In genomic region chr2:15142069-15142689, GRCh38 we compare ENCODE assay signal across 8 cellular contexts.
DNase-seq lines count a peak whose midpoint lies in the region; ATAC-seq lines count a peak whose summit lies in the region.

No MANE protein-coding gene starts in this region.

- no peak overlapping the region for H3K4me3 ChIP-seq in CD4-positive, alpha-beta memory T cell (ENCODE audit: low read length in 2 of 2)

- H3K27ac ChIP-seq in CD4-positive, alpha-beta memory T cell (ENCODE audit: low read depth, low read length) = peak overlapping the region; percentile 16

- POLR2A ChIA-PET in CD4-positive, alpha-beta memory T cell (lab: Charles Lee; ENCODE audit: partially characterized antibody) = interaction anchor here (1.2 kb wide), 1 partner anchor 450 kb away, joined by 3 read pairs; no protein-coding TSS in a partner anchor

- peak; percentile 65 to 83 (median 80) for DNase-seq in CD4-positive, alpha-beta memory T cell
- DNase-seq in UCSD-AML1 (lab: John Stamatoyannopoulos, UW; ENCODE audit: unreplicated experiment) (peak; percentile 85), NCI-H526 treated with DMSO at 0.1 percent for 48 hours (lab: John Stamatoyannopoulos, UW) (no peak), midbrain (lab: John Stamatoyannopoulos, UW) (no peak)
- peak; percentile 74 for DNase-seq in central memory CD4-positive, alpha-beta T cell
- DNase-seq in stimulated activated CD4-positive, alpha-beta T cell treated with anti-CD3 and anti-CD28 coated beads, TNF-alpha, amount 100 ng/mL, for 4 hours (ENCODE audit: low read depth in 3 of 3) = peak; percentile 41 to 58 (median 42)

- peaks cover 18% of the 10 kb centered on the region for H3K4me1 ChIP-seq in CD4-positive, alpha-beta memory T cell (ENCODE audit: insufficient read depth, low read length)

- ATAC-seq in GM19397 (IDR thresholded peaks at IDR 0.05; ENCODE audit: unreplicated experiment) = peak; percentile 100
- peak; percentile 100 for ATAC-seq in HG03520 (IDR thresholded peaks at IDR 0.05; ENCODE audit: unreplicated experiment)

- H3K27me3 Mint-ChIP-seq in CD4-positive, alpha-beta memory T cell = no peaks in the 10 kb centered on the region

- H3K36me3 Mint-ChIP-seq in CD4-positive, alpha-beta memory T cell = no peaks in the 10 kb centered on the region

- CTCF ChIA-PET in CD4-positive, alpha-beta memory T cell (lab: Charles Lee; ENCODE audit: partially characterized antibody) = no interaction called here

- H3K36me3 ChIP-seq in CD4-positive, alpha-beta memory T cell (ENCODE audit: insufficient read depth, low read length) = no peaks in the 10 kb centered on the region

- H3K4me3 Mint-ChIP-seq in CD4-positive, alpha-beta memory T cell = peak overlapping the region in 7 of 8 donors; percentile 43 to 80 (median 71)

- intact Hi-C loops in CD4-positive, alpha-beta memory T cell (cut with micrococcal nuclease) = loop anchor here (1.0 to 5.0 kb wide), 2 partner anchors 35 to 449 kb away; partner anchors contain the start of gene DDX1

- H3K4me1 Mint-ChIP-seq in CD4-positive, alpha-beta memory T cell = peaks cover 12 to 22% (median 17%) of the 10 kb centered on the region in 4 donors

- peaks cover 0 to 6% (median 3%) of the 10 kb centered on the region in 8 donors for H3K9me3 Mint-ChIP-seq in CD4-positive, alpha-beta memory T cell

- no peaks in the 10 kb centered on the region for H3K27me3 ChIP-seq in CD4-positive, alpha-beta memory T cell (ENCODE audit: insufficient read depth, low read length)

- no peaks in the 10 kb centered on the region for H3K9me3 ChIP-seq in CD4-positive, alpha-beta memory T cell (ENCODE audit: control insufficient read depth in 1 of 2, low read length in 2 of 2)

- H3K27ac Mint-ChIP-seq in CD4-positive, alpha-beta memory T cell = peak overlapping the region; percentile 27 to 95 (median 89)

Comparison
In these comparisons a context has a peak if more than half of its experiments do, and no peak if none do; other contexts are left out.
1. DNase-seq: peak in CD4-positive, alpha-beta memory T cell (5 of 5), UCSD-AML1 (single experiment), central memory CD4-positive, alpha-beta T cell (single experiment) and stimulated activated CD4-positive, alpha-beta T cell treated with anti-CD3 and anti-CD28 coated beads, TNF-alpha, amount 100 ng/mL, for 4 hours (3 of 3); none in NCI-H526 treated with DMSO at 0.1 percent for 48 hours (single experiment) and midbrain (single experiment).